In the genomic region with DNA sequence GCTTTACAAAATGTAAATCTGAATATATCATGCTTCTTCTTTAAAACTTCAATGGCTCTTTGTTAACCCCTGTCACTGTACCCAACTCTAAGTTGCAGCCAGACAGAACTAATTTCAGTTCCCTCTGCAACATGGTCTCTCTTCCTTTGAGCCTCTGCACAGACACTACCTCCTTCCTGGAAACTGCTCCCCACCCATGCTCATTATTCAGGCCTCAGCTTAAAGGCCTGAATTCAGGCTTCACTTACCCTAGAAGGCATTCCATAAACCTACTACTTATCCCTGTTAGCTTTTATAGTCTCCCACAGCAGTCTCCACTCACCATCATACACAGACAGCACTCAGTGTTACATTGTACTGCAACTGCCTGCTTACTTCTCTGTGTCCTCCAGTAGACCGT, we compare ENCODE assay signal across 14 cellular contexts. TPM values are rescaled to one million over a fixed set of nuclear protein-coding genes. Genes with fewer than 3 reads are reported as not detected.
DNase-seq lines count a peak whose midpoint lies in the region; ATAC-seq and TF ChIP-seq lines count a peak whose summit lies in the region.
"Had no signal": no experiment of that assay in that cellular context is flagged by ENCODE, and none has a peak within 500 bp of the region (broad histone marks: within the 10 kb centered on the region; RNA-seq: fewer than 3 reads in every experiment).

No MANE protein-coding gene starts in this region.

- ATAC-seq in GM18505 (IDR thresholded peaks at IDR 0.05; ENCODE audit: unreplicated experiment) (peak; percentile 23), GM21528 (IDR thresholded peaks at IDR 0.05; ENCODE audit: low FRiP score, unreplicated experiment) (peak; percentile 36), HG03354 (IDR thresholded peaks at IDR 0.05; ENCODE audit: poor library complexity, severe bottlenecking, unreplicated experiment) (peak; percentile 22)
- ATAC-seq in activated naive CD8-positive, alpha-beta T cell treated with anti-CD3 and anti-CD28 coated beads, Interleukin-2, amount 50 U/mL, for 24 hours: no peak

- no peaks in the 10 kb centered on the region for H3K36me3 ChIP-seq in stomach

- no peak for TF ChIP-seq EP300 in stomach (IDR thresholded peaks at IDR 0.05)

- H3K4me1 Mint-ChIP-seq in activated naive CD8-positive, alpha-beta T cell treated with anti-CD3 and anti-CD28 coated beads, Interleukin-2, amount 50 U/mL, for 24 hours: peaks cover 27% of the 10 kb centered on the region

- no peak overlapping the region for H3K4me3 ChIP-seq in stomach

- TF ChIP-seq POLR2A in GM18505 (IDR thresholded peaks at IDR 0.05; ENCODE audit: borderline replicate concordance, extremely low read depth, insufficient read depth, insufficient read length) (peak; percentile 26), stomach (IDR thresholded peaks at IDR 0.05) (no peak)

- H3K27me3 Mint-ChIP-seq in activated naive CD8-positive, alpha-beta T cell treated with anti-CD3 and anti-CD28 coated beads, Interleukin-2, amount 50 U/mL, for 24 hours: no peaks in the 10 kb centered on the region

- no peak overlapping the region for H3K4me3 Mint-ChIP-seq in activated naive CD8-positive, alpha-beta T cell treated with anti-CD3 and anti-CD28 coated beads, Interleukin-2, amount 50 U/mL, for 24 hours
- H3K4me3 Mint-ChIP-seq: HFFc6 had no signal

- DNase-seq in medulla oblongata (ENCODE audit: extremely low spot score): peak; percentile 47
- no peak for DNase-seq in central memory CD4-positive, alpha-beta T cell
- no peak for DNase-seq in stomach
- DNase-seq in activated naive CD8-positive, alpha-beta T cell treated with anti-CD3 and anti-CD28 coated beads, Interleukin-2, amount 50 U/mL, for 24 hours: no peak
- DNase-seq in NCI-H446 (lab: John Stamatoyannopoulos, UW): no peak
- DNase-seq: activated T-cell treated with anti-CD3 and anti-CD28 coated beads for 4 hours, HFFc6, KBM-7, NCI-H446 treated with DMSO at 0.1 percent for 48 hours, T-helper 2 cell had no signal

- no peaks in the 10 kb centered on the region for H3K9me3 Mint-ChIP-seq in activated naive CD8-positive, alpha-beta T cell treated with anti-CD3 and anti-CD28 coated beads, Interleukin-2, amount 50 U/mL, for 24 hours
- H3K9me3 Mint-ChIP-seq: HFFc6 had no signal

- WGBS in stomach, 5 donors: 83 to 100% (median 93%) methylated on average over 1 of the region's 1 CpG

- intact Hi-C loops in stomach (cut with DNase I; ENCODE audit: low total_unique reads): no loop called here

- no peaks in the 10 kb centered on the region for H3K36me3 Mint-ChIP-seq in activated naive CD8-positive, alpha-beta T cell treated with anti-CD3 and anti-CD28 coated beads, Interleukin-2, amount 50 U/mL, for 24 hours (ENCODE audit: low read depth)

- peaks cover 18 to 29% (median 21%) of the 10 kb centered on the region in 4 donors for H3K4me1 ChIP-seq in stomach

- no peaks in the 10 kb centered on the region for H3K9me3 ChIP-seq in stomach

- no peak overlapping the region for H3K27ac Mint-ChIP-seq in activated naive CD8-positive, alpha-beta T cell treated with anti-CD3 and anti-CD28 coated beads, Interleukin-2, amount 50 U/mL, for 24 hours
- H3K27ac Mint-ChIP-seq: HFFc6 had no signal

- no peak for TF ChIP-seq CTCF in stomach (IDR thresholded peaks at IDR 0.05)

- H3K27me3 ChIP-seq in stomach: no peaks in the 10 kb centered on the region

- H3K27ac ChIP-seq in stomach: peak overlapping the region in 1 of 5 donors; percentile 27
- H3K27ac ChIP-seq: C4-2B had no signal

RNA-seq across cellular contexts. Expression of a gene that starts 2.6 kb away (rescaled TPM):
- total RNA-seq in stomach: 10 to 100 TPM in 3 of 5 donors, 1 to 10 TPM in 2; 4.7 to 33.2 (median 11.0) TPM
- polyA plus RNA-seq in stomach: 10 to 100 TPM in 1 of 3 donors, 1 to 10 TPM in 2; 3.1 to 11.9 (median 8.3) TPM
